ENCODE assay signal across 1 cellular context in genomic region chr10:68103867-68104255, GRCh38.
TF ChIP-seq lines count a peak whose summit lies in the region.

No MANE protein-coding gene starts in this region.

TF ChIP-seq in HCT116, 20 proteins besides CTCF, POLR2A, EP300 and RAD21 (continued from another document):
- TF ChIP-seq EZH2phosphoT487 (IDR thresholded peaks at IDR 0.05; ENCODE audit: borderline replicate concordance), result no peak
- no peak for TF ChIP-seq SIN3A (IDR thresholded peaks at IDR 0.05; ENCODE audit: low read depth)
- TF ChIP-seq SP1 (IDR thresholded peaks at IDR 0.05; ENCODE audit: low read depth), result no peak
- TF ChIP-seq ZBTB33 (IDR thresholded peaks at IDR 0.05; ENCODE audit: extremely low read depth, insufficient replicate concordance, low read length), result no peak
TF ChIP-seq in HCT116: peak in this region for 0.
